In the genomic region with DNA sequence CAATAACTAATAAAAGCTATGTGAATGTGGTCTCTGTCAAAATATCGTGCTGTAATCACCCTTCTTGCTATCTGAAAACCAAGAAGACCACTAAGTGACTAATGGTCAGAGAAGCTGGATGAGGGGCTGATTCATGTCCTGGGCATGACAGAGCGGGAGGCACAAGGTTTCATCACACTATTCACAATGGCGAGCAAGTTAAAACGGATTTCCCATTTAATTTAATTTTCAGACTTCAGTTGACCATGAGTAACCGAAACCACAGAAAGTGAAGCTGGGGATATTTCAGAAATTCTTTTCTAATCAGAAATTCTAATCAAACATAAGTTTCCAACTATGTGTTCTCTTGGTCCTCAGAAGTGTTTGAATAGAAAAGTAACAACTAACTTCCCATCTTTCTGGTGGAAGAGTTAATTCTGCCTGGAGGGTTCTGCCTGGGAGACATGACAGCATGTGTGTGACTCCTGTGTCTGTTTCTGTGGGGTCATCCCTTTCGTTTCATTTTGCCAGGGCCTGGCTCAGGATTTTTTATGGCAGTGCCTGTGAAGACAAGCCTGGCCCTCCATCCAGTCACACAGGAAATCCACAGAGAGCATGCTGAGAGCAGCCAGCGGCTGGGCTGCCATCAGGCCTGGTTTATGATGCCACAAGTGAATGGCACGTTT, we compare ENCODE assay signal across 11 cellular contexts.
DNase-seq lines count a peak whose midpoint lies in the region; ATAC-seq and TF ChIP-seq lines count a peak whose summit lies in the region.
"Had no signal": no experiment of that assay in that cellular context is flagged by ENCODE, and none has a peak within 500 bp of the region (broad histone marks: within the 10 kb centered on the region; RNA-seq: fewer than 3 reads in every experiment).

No MANE protein-coding gene starts in this region.

- H3K79me1 ChIP-seq in mesenchymal stem cell (replicated peaks; ENCODE audit: low read length, poor library complexity, severe bottlenecking): peaks cover 3% of the 10 kb centered on the region

- ATAC-seq in omental fat pad (ENCODE audit: low FRiP score) (no peak), GM19455 (IDR thresholded peaks at IDR 0.05; ENCODE audit: unreplicated experiment) (no peak)

- H4K8ac ChIP-seq in mesenchymal stem cell (ENCODE audit: low read length): peak overlapping the region; percentile 45

- no peak overlapping the region for H2BK5ac ChIP-seq in mesenchymal stem cell (ENCODE audit: low read depth, low read length, poor library complexity, severe bottlenecking)

- H3K4ac ChIP-seq in mesenchymal stem cell (ENCODE audit: low read depth in 1 of 2, low read length in 2 of 2): no peak overlapping the region

- no peak overlapping the region for H3K18ac ChIP-seq in mesenchymal stem cell (ENCODE audit: low read depth in 1 of 2, low read length in 2 of 2)

- no peak overlapping the region for H3K14ac ChIP-seq in mesenchymal stem cell (ENCODE audit: low read length in 2 of 2)

- H3K4me2 ChIP-seq in mesenchymal stem cell (ENCODE audit: low read length, poor library complexity, severe bottlenecking): no peak overlapping the region

- no peak overlapping the region for H2AFZ ChIP-seq in mesenchymal stem cell (ENCODE audit: low read depth, low read length)

- H2AK5ac ChIP-seq in mesenchymal stem cell (ENCODE audit: low read length, severe bottlenecking): peak overlapping the region; percentile 71

- H4K91ac ChIP-seq in mesenchymal stem cell (ENCODE audit: low read length): no peak overlapping the region

- peaks cover 8% of the 10 kb centered on the region for H3K36me3 ChIP-seq in BJ (ENCODE audit: control insufficient read depth, insufficient read depth, low read length)
- peaks cover 23 to 59% of the 10 kb centered on the region in 2 experiments for H3K36me3 ChIP-seq in mesenchymal stem cell (ENCODE audit: control insufficient read depth in 1 of 2, insufficient read depth in 2 of 2, low read depth in 1 of 2, low read length in 2 of 2)

- peak overlapping the region; percentile 94 for H3K27ac ChIP-seq in mesenchymal stem cell (ENCODE audit: low read length, poor library complexity, severe bottlenecking)

- H3K9ac ChIP-seq in mesenchymal stem cell (ENCODE audit: low read length): peak overlapping the region; percentile 75

- no peaks in the 10 kb centered on the region for H3K27me3 ChIP-seq in BJ (ENCODE audit: control insufficient read depth, insufficient read depth, low read length)
- H3K27me3 ChIP-seq in mesenchymal stem cell (ENCODE audit: control insufficient read depth in 1 of 2, insufficient read depth in 1 of 2, low read length in 2 of 2): no peaks in the 10 kb centered on the region

- 7% methylated on average over 5 of the region's 8 CpGs for WGBS in mesenchymal stem cell

- no peaks in the 10 kb centered on the region for H3K9me3 ChIP-seq in mesenchymal stem cell (ENCODE audit: control insufficient read depth, low read length)
- H3K9me3 ChIP-seq: HAP-1 had no signal

- H3K4me3 ChIP-seq in BJ (ENCODE audit: low read depth, low read length) (no peak overlapping the region), cardiac fibroblast (replicated peaks in 1 of 2; ENCODE audit: low read depth in 2 of 2, low read length in 2 of 2) (no peak overlapping the region), mesenchymal stem cell (ENCODE audit: insufficient read depth in 1 of 2, low read depth in 1 of 2, low read length in 2 of 2) (no peak overlapping the region)
- H3K4me3 ChIP-seq: HAP-1 had no signal

- no peak overlapping the region for H2BK15ac ChIP-seq in mesenchymal stem cell (ENCODE audit: low read depth, poor library complexity, severe bottlenecking)

- H2BK12ac ChIP-seq in mesenchymal stem cell (ENCODE audit: low read length in 2 of 2): no peak overlapping the region

- H3K4me1 ChIP-seq in mesenchymal stem cell (ENCODE audit: control insufficient read depth, insufficient read depth, low read depth, low read length): peaks cover 28% of the 10 kb centered on the region
- H3K4me1 ChIP-seq: HAP-1 had no signal

- TF ChIP-seq CTCF in BJ (IDR thresholded peaks at IDR 0.05; ENCODE audit: insufficient read depth, low read depth, low read length) (no peak), cardiac fibroblast (IDR thresholded peaks at IDR 0.05; ENCODE audit: low read depth, low read length) (no peak), omental fat pad (IDR thresholded peaks at IDR 0.05) (no peak)

- no peak overlapping the region for H2BK120ac ChIP-seq in mesenchymal stem cell (ENCODE audit: low read depth, low read length)

- DNase-seq in BJ (ENCODE audit: low read depth) (peak; percentile 95), M059J (ENCODE audit: low read depth) (peak; percentile 98), cardiac fibroblast (ENCODE audit: low read depth in 2 of 2) (peak; percentile 90 to 97), mesenchymal stem cell (peak; percentile 95), superior temporal gyrus (ENCODE audit: extremely low spot score) (no peak), omental fat pad (ENCODE audit: low spot score) (no peak), NK-92 (lab: John Stamatoyannopoulos, UW; ENCODE audit: unreplicated experiment) (no peak)
- DNase-seq: activated CD4-positive, alpha-beta memory T cell treated with anti-CD3 and anti-CD28 coated beads, Interleukin-2, amount 10 ng/mL, durations not matched to agents 7 days and 5 days; SHP77 treated with DMSO at 0.1 percent for 48 hours had no signal

- CTCF ChIA-PET in BJ (lab: Yijun Ruan, JAX): interaction anchor here (0.7 kb wide), 1 partner anchor 13 kb away, joined by 4 read pairs; no protein-coding TSS in a partner anchor

- POLR2A ChIA-PET in BJ (lab: Charles Lee): interaction anchor here (0.7 to 1.2 kb wide), 3 partner anchors 9 to 91 kb away, joined by 3 to 9 read pairs (median 3); no protein-coding TSS in a partner anchor

- H3K23ac ChIP-seq in mesenchymal stem cell (ENCODE audit: low read length in 2 of 2): no peak overlapping the region

Comparison
In these comparisons a context has a peak if more than half of its experiments do, and no peak if none do; other contexts are left out.
1. DNase-seq: peak in BJ (single experiment), M059J (single experiment), cardiac fibroblast (2 of 2) and mesenchymal stem cell (single experiment); none in superior temporal gyrus (single experiment), omental fat pad (single experiment) and NK-92 (single experiment).